In the genomic region with DNA sequence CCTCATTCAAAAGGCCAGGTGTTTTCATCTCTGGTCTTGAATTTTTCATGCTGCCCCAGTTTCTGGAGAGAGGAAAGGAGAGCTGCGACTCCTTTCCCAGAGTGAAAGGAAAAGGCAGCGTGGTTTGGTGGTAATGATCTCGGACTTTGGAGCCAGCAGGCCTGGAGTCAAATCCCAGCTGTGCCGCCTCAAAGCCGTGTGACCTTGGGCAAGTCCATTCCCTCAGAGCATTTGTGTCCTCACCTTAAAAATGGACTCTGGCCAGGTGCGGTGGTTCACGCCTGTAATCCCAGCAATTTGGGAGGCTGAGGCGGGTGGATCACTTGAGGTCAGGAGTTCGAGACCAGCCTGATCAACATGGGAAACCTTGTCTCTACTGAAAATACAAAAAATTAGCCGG, we compare ENCODE assay signal across 10 cellular contexts. TPM values are rescaled to one million over a fixed set of nuclear protein-coding genes. Genes with fewer than 3 reads are reported as not detected.
"Had no signal": no experiment of that assay in that cellular context is flagged by ENCODE, and none has a peak within 500 bp of the region (broad histone marks: within the 10 kb centered on the region; RNA-seq: fewer than 3 reads in every experiment).

No MANE protein-coding gene starts in this region.

- H3K4me2 ChIP-seq: GM23338 had no signal

- DNase-seq: H9, HCEC 1CT, KBM-7 had no signal

- H3K4me3 ChIP-seq: GM23338 had no signal

- FAIRE-seq: H1, H54, HTR-8/SVneo had no signal

- H2AFZ ChIP-seq: GM23338 had no signal

- ATAC-seq: GM23338 had no signal

- H3K27ac ChIP-seq: HL-60 had no signal

RNA-seq across cellular contexts. Expression of a gene that starts 4.7 kb away (rescaled TPM):
- polyA plus RNA-seq: IgD-negative memory B cell had no signal

RNA-seq across cellular contexts. Expression of a gene that starts 28.9 kb away (rescaled TPM):
- polyA plus RNA-seq: IgD-negative memory B cell had no signal

RNA-seq across cellular contexts. Expression of a gene that starts 58.0 kb away (rescaled TPM):
- total RNA-seq: GM23338, HT-29 had no signal
- polyA plus RNA-seq: IgD-negative memory B cell had no signal
